Comparison of ENCODE assay signal across 15 cellular contexts in genomic region chr19:39131255-39131755, GRCh38. TPM values are rescaled to one million over a fixed set of nuclear protein-coding genes. Genes with fewer than 3 reads are reported as not detected.
DNase-seq lines count a peak whose midpoint lies in the region; ATAC-seq and TF ChIP-seq lines count a peak whose summit lies in the region.
"Had no signal": no experiment of that assay in that cellular context is flagged by ENCODE, and none has a peak within 500 bp of the region (broad histone marks: within the 10 kb centered on the region; RNA-seq: fewer than 3 reads in every experiment).

No MANE protein-coding gene starts in this region.

- peaks cover 41% of the 10 kb centered on the region for H3K4me1 Mint-ChIP-seq in CD8-positive, alpha-beta T cell (ENCODE audit: low read depth)

- H3K9me3 Mint-ChIP-seq in CD8-positive, alpha-beta T cell, result no peaks in the 10 kb centered on the region

- no peak overlapping the region for H3K4me3 ChIP-seq in mesenchymal stem cell (ENCODE audit: insufficient read depth in 1 of 2, low read depth in 1 of 2, low read length in 2 of 2)
- no peak overlapping the region for H3K4me3 ChIP-seq in tibial nerve
- no peak overlapping the region for H3K4me3 ChIP-seq in CD8-positive, alpha-beta T cell (ENCODE audit: low read depth, low read length)

- peak overlapping the region; percentile 3 for H3K27ac ChIP-seq in cingulate gyrus (ENCODE audit: low read depth, low read length)
- H3K27ac ChIP-seq in mesenchymal stem cell (ENCODE audit: low read length, poor library complexity, severe bottlenecking), result no peak overlapping the region
- peak overlapping the region; percentile 36 to 94 (median 60) for H3K27ac ChIP-seq in tibial nerve
- no peak overlapping the region for H3K27ac ChIP-seq in CD8-positive, alpha-beta T cell (ENCODE audit: low read depth, low read length)
- H3K27ac ChIP-seq: epithelial cell of prostate had no signal

- no peak overlapping the region for H3K18ac ChIP-seq in mesenchymal stem cell (ENCODE audit: low read depth in 1 of 2, low read length in 2 of 2)

- peak overlapping the region; percentile 20 for H3K9ac ChIP-seq in mesenchymal stem cell (ENCODE audit: low read length)

- H3K4me3 Mint-ChIP-seq in CD8-positive, alpha-beta T cell, result no peak overlapping the region
- H3K4me3 Mint-ChIP-seq: activated naive CD8-positive, alpha-beta T cell had no signal

- no peaks in the 10 kb centered on the region for H3K27me3 ChIP-seq in mesenchymal stem cell (ENCODE audit: control insufficient read depth in 1 of 2, insufficient read depth in 1 of 2, low read length in 2 of 2)
- H3K27me3 ChIP-seq in tibial nerve, result no peaks in the 10 kb centered on the region
- H3K27me3 ChIP-seq in CD8-positive, alpha-beta T cell (ENCODE audit: insufficient read depth, low read length), result no peaks in the 10 kb centered on the region

- 79% methylated on average over 16 of the region's 18 CpGs for WGBS in mesenchymal stem cell
- WGBS in tibial nerve, 2 donors, result 33 to 35% methylated on average over 10 to 18 of the region's 18 CpGs

- no peak overlapping the region for H3K14ac ChIP-seq in mesenchymal stem cell (ENCODE audit: low read length in 2 of 2)

- H3K36me3 ChIP-seq in mesenchymal stem cell (ENCODE audit: control insufficient read depth in 1 of 2, insufficient read depth in 2 of 2, low read depth in 1 of 2, low read length in 2 of 2), result peaks cover 0 to 16% of the 10 kb centered on the region in 2 experiments
- no peaks in the 10 kb centered on the region for H3K36me3 ChIP-seq in tibial nerve
- no peaks in the 10 kb centered on the region for H3K36me3 ChIP-seq in CD8-positive, alpha-beta T cell (ENCODE audit: insufficient read depth, low read length)

- H2BK15ac ChIP-seq in mesenchymal stem cell (ENCODE audit: low read depth, poor library complexity, severe bottlenecking), result no peak overlapping the region

- no peak for TF ChIP-seq CTCF in tibial nerve (IDR thresholded peaks at IDR 0.05)
- TF ChIP-seq CTCF in CD8-positive, alpha-beta T cell (IDR thresholded peaks at IDR 0.05), result no peak

- H2AFZ ChIP-seq in mesenchymal stem cell (ENCODE audit: low read depth, low read length), result no peak overlapping the region

- no peak overlapping the region for H2BK5ac ChIP-seq in mesenchymal stem cell (ENCODE audit: low read depth, low read length, poor library complexity, severe bottlenecking)

- H2BK12ac ChIP-seq in mesenchymal stem cell (ENCODE audit: low read length in 2 of 2), result no peak overlapping the region

- CTCF ChIA-PET in CD8-positive, alpha-beta T cell (lab: Charles Lee), result interaction anchor here (1.0 kb wide), 1 partner anchor 9 kb away, joined by 3 read pairs; no protein-coding TSS in a partner anchor

- H4K91ac ChIP-seq in mesenchymal stem cell (ENCODE audit: low read length), result no peak overlapping the region

- H3K36me3 Mint-ChIP-seq in CD8-positive, alpha-beta T cell, result no peaks in the 10 kb centered on the region
- H3K36me3 Mint-ChIP-seq: activated naive CD8-positive, alpha-beta T cell had no signal

- no peak overlapping the region for H4K8ac ChIP-seq in mesenchymal stem cell (ENCODE audit: low read length)

- H2AK5ac ChIP-seq in mesenchymal stem cell (ENCODE audit: low read length, severe bottlenecking), result peak overlapping the region; percentile 55

- no peak for TF ChIP-seq EP300 in tibial nerve (IDR thresholded peaks at IDR 0.05)

- H3K4me1 ChIP-seq in mesenchymal stem cell (ENCODE audit: control insufficient read depth, insufficient read depth, low read depth, low read length) (peaks cover 59% of the 10 kb centered on the region), tibial nerve (peaks cover 0 to 85% (median 52%) of the 10 kb centered on the region in 4 donors)
- peaks cover 4% of the 10 kb centered on the region for H3K4me1 ChIP-seq in CD8-positive, alpha-beta T cell (ENCODE audit: insufficient read depth, low read length)

- no peak for ATAC-seq in HG03095 (IDR thresholded peaks at IDR 0.05; ENCODE audit: unreplicated experiment)
- no peak for ATAC-seq in CD8-positive, alpha-beta T cell
- ATAC-seq: activated CD4-positive, CD25-positive, alpha-beta regulatory T cell treated with anti-CD3 and anti-CD28 coated beads, Interleukin-2, amount 50 U/mL, for 24 hours; PC-3; stimulated activated naive CD8-positive, alpha-beta T cell treated with anti-CD3 and anti-CD28 coated beads, Interleukin-15, Interleukin-2, amounts not matched to agents 100 U/mL and 50 U/mL, for 24 hours had no signal

- TF ChIP-seq POLR2A in tibial nerve (IDR thresholded peaks at IDR 0.05), result no peak

- H3K9me3 ChIP-seq in mesenchymal stem cell (ENCODE audit: control insufficient read depth, low read length), result no peaks in the 10 kb centered on the region
- no peaks in the 10 kb centered on the region for H3K9me3 ChIP-seq in tibial nerve
- H3K9me3 ChIP-seq in CD8-positive, alpha-beta T cell (ENCODE audit: low read length), result no peaks in the 10 kb centered on the region

- H3K23ac ChIP-seq in mesenchymal stem cell (ENCODE audit: low read length in 2 of 2), result no peak overlapping the region

- no peak overlapping the region for H3K4me2 ChIP-seq in mesenchymal stem cell (ENCODE audit: low read length, poor library complexity, severe bottlenecking)

- POLR2A ChIA-PET in CD8-positive, alpha-beta T cell (lab: Charles Lee), result no interaction called here

- intact Hi-C loops in CD8-positive, alpha-beta T cell (cut with DNase I, micrococcal nuclease), result no loop called here

- no peaks in the 10 kb centered on the region for H3K27me3 Mint-ChIP-seq in CD8-positive, alpha-beta T cell (ENCODE audit: low read depth)
- H3K27me3 Mint-ChIP-seq: activated naive CD8-positive, alpha-beta T cell had no signal

- H3K27ac Mint-ChIP-seq in CD8-positive, alpha-beta T cell, result no peak overlapping the region
- H3K27ac Mint-ChIP-seq: activated naive CD8-positive, alpha-beta T cell had no signal

- no peak overlapping the region for H3K4ac ChIP-seq in mesenchymal stem cell (ENCODE audit: low read depth in 1 of 2, low read length in 2 of 2)

- H2BK120ac ChIP-seq in mesenchymal stem cell (ENCODE audit: low read depth, low read length), result no peak overlapping the region

- DNase-seq in NCI-H82 (lab: John Stamatoyannopoulos, UW) (peak; percentile 76), NCI-H82 treated with DMSO at 0.1 percent for 48 hours (lab: John Stamatoyannopoulos, UW; ENCODE audit: unreplicated experiment) (no peak), mesenchymal stem cell (no peak), tibial nerve (ENCODE audit: low spot score in 2 of 2) (no peak)
- no peak for DNase-seq in activated CD8-positive, alpha-beta memory T cell treated with anti-CD3 and anti-CD28 coated beads for 24 hours
- no peak for DNase-seq in CD8-positive, alpha-beta T cell
- DNase-seq: GDM1; PC-3; small intestine; stimulated activated naive CD8-positive, alpha-beta T cell treated with anti-CD3 and anti-CD28 coated beads, Interleukin-15, Interleukin-2, amounts not matched to agents 100 U/mL and 50 U/mL, for 24 hours had no signal

- H3K79me1 ChIP-seq in mesenchymal stem cell (replicated peaks; ENCODE audit: low read length, poor library complexity, severe bottlenecking), result peaks cover 26% of the 10 kb centered on the region

RNA-seq across cellular contexts. Expression of gene PAK4, which starts 5.7 kb away (rescaled TPM):
- polyA plus RNA-seq in mesenchymal stem cell (2013, experiment 1 of 2), result 28.8 TPM
- polyA plus RNA-seq in mesenchymal stem cell (2013, experiment 2 of 2), result 29.4 TPM
- total RNA-seq in tibial nerve, result 10 to 100 TPM; 22.9 to 45.1 (median 32.3) TPM
- 1 to 10 TPM; 6.4 to 7.8 TPM for total RNA-seq in CD8-positive, alpha-beta T cell

RNA-seq across cellular contexts. Expression of gene ACP7, which starts 47.1 kb away (rescaled TPM):
- 0.01 TPM for polyA plus RNA-seq in mesenchymal stem cell (2013, experiment 1 of 2)
- polyA plus RNA-seq in mesenchymal stem cell (2013, experiment 2 of 2), result not detected
- total RNA-seq in tibial nerve, result 1 to 10 TPM in 3 of 4 donors, under 1 TPM in 1; 0.90 to 3.1 (median 1.6) TPM
- total RNA-seq in CD8-positive, alpha-beta T cell, result not detected

Comparison
In these comparisons a context has a peak if more than half of its experiments do, and no peak if none do; other contexts are left out.
1. H3K27ac ChIP-seq: peak in cingulate gyrus (single experiment) and tibial nerve (4 of 4); none in mesenchymal stem cell (single experiment) and CD8-positive, alpha-beta T cell (single experiment).